ENCODE assay signal across 1 cellular context in the genomic region with DNA sequence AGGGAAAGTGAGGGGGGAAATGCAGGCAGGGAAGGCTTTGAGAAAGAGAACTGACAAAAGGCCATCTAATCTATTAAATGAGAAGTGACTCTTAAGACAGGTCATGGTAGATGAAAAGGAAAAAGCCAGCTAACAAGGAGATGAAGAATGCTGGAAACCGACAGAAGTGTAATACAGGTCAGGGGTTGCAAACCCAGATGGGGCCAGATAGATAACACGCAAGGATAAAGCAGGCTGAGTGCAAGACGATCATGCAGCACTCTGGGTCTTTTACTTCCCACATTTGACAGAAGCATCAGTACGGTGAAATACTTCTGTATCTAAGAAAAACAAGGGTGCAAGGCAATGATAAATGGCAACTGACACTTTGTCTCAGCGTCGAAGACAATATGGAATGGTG.
TF ChIP-seq lines count a peak whose summit lies in the region.

No MANE protein-coding gene starts in this region.

TF ChIP-seq in GM23338, 12 proteins besides CTCF, POLR2A, EP300 and RAD21 (continued from another document):
- TF ChIP-seq, protein P1, sequence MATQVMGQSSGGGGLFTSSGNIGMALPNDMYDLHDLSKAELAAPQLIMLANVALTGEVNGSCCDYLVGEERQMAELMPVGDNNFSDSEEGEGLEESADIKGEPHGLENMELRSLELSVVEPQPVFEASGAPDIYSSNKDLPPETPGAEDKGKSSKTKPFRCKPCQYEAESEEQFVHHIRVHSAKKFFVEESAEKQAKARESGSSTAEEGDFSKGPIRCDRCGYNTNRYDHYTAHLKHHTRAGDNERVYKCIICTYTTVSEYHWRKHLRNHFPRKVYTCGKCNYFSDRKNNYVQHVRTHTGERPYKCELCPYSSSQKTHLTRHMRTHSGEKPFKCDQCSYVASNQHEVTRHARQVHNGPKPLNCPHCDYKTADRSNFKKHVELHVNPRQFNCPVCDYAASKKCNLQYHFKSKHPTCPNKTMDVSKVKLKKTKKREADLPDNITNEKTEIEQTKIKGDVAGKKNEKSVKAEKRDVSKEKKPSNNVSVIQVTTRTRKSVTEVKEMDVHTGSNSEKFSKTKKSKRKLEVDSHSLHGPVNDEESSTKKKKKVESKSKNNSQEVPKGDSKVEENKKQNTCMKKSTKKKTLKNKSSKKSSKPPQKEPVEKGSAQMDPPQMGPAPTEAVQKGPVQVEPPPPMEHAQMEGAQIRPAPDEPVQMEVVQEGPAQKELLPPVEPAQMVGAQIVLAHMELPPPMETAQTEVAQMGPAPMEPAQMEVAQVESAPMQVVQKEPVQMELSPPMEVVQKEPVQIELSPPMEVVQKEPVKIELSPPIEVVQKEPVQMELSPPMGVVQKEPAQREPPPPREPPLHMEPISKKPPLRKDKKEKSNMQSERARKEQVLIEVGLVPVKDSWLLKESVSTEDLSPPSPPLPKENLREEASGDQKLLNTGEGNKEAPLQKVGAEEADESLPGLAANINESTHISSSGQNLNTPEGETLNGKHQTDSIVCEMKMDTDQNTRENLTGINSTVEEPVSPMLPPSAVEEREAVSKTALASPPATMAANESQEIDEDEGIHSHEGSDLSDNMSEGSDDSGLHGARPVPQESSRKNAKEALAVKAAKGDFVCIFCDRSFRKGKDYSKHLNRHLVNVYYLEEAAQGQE (IDR thresholded peaks at IDR 0.05; ENCODE audit: unreplicated experiment), result no peak
- TF ChIP-seq POLR2AphosphoS5 (IDR thresholded peaks at IDR 0.05; ENCODE audit: low read depth) (no peak), ZNF331 (CRISPR knock-in tag; IDR thresholded peaks at IDR 0.05; ENCODE audit: low read depth) (no peak), EZH2phosphoT487 (IDR thresholded peaks at IDR 0.05; ENCODE audit: unreplicated experiment) (no peak), NANOG (IDR thresholded peaks at IDR 0.05; ENCODE audit: borderline replicate concordance) (no peak), EZH2 (IDR thresholded peaks at IDR 0.05; ENCODE audit: low read depth, unreplicated experiment) (no peak), STAT1 (IDR thresholded peaks at IDR 0.05; ENCODE audit: unreplicated experiment) (no peak), CREB1 (CRISPR knock-in tag; IDR thresholded peaks at IDR 0.05; ENCODE audit: low read depth) (no peak), JUNB (IDR thresholded peaks at IDR 0.05; ENCODE audit: unreplicated experiment) (no peak)
- TF ChIP-seq, protein P2, sequence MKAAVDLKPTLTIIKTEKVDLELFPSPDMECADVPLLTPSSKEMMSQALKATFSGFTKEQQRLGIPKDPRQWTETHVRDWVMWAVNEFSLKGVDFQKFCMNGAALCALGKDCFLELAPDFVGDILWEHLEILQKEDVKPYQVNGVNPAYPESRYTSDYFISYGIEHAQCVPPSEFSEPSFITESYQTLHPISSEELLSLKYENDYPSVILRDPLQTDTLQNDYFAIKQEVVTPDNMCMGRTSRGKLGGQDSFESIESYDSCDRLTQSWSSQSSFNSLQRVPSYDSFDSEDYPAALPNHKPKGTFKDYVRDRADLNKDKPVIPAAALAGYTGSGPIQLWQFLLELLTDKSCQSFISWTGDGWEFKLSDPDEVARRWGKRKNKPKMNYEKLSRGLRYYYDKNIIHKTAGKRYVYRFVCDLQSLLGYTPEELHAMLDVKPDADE (IDR thresholded peaks at IDR 0.05), result no peak
- TF ChIP-seq, protein P3, sequence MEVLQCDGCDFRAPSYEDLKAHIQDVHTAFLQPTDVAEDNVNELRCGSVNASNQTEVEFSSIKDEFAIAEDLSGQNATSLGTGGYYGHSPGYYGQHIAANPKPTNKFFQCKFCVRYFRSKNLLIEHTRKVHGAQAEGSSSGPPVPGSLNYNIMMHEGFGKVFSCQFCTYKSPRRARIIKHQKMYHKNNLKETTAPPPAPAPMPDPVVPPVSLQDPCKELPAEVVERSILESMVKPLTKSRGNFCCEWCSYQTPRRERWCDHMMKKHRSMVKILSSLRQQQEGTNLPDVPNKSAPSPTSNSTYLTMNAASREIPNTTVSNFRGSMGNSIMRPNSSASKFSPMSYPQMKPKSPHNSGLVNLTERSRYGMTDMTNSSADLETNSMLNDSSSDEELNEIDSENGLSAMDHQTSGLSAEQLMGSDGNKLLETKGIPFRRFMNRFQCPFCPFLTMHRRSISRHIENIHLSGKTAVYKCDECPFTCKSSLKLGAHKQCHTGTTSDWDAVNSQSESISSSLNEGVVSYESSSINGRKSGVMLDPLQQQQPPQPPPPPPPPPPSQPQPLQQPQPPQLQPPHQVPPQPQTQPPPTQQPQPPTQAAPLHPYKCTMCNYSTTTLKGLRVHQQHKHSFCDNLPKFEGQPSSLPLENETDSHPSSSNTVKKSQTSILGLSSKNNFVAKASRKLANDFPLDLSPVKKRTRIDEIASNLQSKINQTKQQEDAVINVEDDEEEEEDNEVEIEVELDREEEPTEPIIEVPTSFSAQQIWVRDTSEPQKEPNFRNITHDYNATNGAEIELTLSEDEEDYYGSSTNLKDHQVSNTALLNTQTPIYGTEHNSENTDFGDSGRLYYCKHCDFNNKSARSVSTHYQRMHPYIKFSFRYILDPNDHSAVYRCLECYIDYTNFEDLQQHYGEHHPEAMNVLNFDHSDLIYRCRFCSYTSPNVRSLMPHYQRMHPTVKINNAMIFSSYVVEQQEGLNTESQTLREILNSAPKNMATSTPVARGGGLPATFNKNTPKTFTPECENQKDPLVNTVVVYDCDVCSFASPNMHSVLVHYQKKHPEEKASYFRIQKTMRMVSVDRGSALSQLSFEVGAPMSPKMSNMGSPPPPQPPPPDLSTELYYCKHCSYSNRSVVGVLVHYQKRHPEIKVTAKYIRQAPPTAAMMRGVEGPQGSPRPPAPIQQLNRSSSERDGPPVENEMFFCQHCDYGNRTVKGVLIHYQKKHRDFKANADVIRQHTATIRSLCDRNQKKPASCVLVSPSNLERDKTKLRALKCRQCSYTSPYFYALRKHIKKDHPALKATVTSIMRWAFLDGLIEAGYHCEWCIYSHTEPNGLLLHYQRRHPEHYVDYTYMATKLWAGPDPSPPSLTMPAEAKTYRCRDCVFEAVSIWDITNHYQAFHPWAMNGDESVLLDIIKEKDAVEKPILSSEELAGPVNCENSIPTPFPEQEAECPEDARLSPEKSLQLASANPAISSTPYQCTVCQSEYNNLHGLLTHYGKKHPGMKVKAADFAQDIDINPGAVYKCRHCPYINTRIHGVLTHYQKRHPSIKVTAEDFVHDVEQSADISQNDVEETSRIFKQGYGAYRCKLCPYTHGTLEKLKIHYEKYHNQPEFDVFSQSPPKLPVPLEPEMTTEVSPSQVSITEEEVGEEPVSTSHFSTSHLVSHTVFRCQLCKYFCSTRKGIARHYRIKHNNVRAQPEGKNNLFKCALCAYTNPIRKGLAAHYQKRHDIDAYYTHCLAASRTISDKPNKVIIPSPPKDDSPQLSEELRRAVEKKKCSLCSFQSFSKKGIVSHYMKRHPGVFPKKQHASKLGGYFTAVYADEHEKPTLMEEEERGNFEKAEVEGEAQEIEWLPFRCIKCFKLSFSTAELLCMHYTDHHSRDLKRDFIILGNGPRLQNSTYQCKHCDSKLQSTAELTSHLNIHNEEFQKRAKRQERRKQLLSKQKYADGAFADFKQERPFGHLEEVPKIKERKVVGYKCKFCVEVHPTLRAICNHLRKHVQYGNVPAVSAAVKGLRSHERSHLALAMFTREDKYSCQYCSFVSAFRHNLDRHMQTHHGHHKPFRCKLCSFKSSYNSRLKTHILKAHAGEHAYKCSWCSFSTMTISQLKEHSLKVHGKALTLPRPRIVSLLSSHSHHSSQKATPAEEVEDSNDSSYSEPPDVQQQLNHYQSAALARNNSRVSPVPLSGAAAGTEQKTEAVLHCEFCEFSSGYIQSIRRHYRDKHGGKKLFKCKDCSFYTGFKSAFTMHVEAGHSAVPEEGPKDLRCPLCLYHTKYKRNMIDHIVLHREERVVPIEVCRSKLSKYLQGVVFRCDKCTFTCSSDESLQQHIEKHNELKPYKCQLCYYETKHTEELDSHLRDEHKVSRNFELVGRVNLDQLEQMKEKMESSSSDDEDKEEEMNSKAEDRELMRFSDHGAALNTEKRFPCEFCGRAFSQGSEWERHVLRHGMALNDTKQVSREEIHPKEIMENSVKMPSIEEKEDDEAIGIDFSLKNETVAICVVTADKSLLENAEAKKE (CRISPR knock-in tag; IDR thresholded peaks at IDR 0.05), result no peak
